Comparison of ENCODE assay signal across 1 cellular context in the genomic region with DNA sequence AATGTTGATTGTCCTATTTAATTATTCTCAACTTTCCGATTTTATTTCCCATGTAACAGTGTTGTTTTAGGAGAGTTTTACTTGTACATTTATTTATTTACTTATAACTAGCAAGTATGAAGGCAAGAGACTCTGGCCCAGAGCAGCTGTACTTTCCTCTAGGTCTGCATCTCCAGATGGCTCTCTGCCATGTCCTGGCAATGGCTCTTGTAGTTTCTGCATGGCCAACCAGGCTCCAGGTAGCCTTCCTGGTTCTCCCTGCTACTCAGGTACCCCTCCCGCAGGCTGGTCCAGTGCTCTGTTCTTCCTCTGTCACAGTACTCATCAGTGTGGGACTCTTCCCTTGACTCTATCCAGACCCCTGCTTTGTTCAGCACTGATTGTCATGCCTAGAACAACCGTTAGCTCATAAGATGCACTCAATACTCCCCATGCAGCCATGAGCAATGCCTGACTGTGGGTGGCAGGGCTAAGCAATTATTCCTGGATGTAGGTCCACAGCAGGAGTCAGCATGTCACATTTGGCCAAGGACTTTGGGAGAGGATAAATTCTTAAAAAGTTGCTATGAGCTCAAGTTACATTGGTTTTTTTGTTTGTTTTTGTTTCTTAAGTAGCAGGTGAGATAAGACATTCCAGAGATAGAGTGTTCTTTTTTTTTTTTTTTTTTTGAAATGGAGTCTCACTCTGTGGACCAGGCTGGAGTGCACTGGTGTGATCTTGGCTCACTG.
TF ChIP-seq lines count a peak whose summit lies in the region.

No MANE protein-coding gene starts in this region.

TF ChIP-seq in H1, 55 proteins besides CTCF, POLR2A, EP300 and RAD21:
- no peak for TF ChIP-seq KDM4A (IDR thresholded peaks at IDR 0.05; ENCODE audit: low read depth, low read length, severe bottlenecking)
- TF ChIP-seq RNF2 (IDR thresholded peaks at IDR 0.05; ENCODE audit: borderline replicate concordance, low read depth, low read length, missing control alignments, poor library complexity, severe bottlenecking): no peak
- TF ChIP-seq CHD2 (IDR thresholded peaks at IDR 0.05; ENCODE audit: low read length): no peak
- no peak for TF ChIP-seq SRF (IDR thresholded peaks at IDR 0.05; ENCODE audit: low read depth, low read length)
- no peak for TF ChIP-seq RBBP5 (IDR thresholded peaks at IDR 0.05; ENCODE audit: borderline replicate concordance, low read depth, low read length)
- TF ChIP-seq CTBP2 (IDR thresholded peaks at IDR 0.05; ENCODE audit: borderline replicate concordance, insufficient read depth, insufficient read length, low read length): no peak
- no peak for TF ChIP-seq HDAC2 (IDR thresholded peaks at IDR 0.05; ENCODE audit: borderline replicate concordance in 1 of 2, low read depth in 2 of 2, low read length in 2 of 2)
- TF ChIP-seq SIX5 (IDR thresholded peaks at IDR 0.05; ENCODE audit: low read depth, low read length): no peak
- TF ChIP-seq NANOG (IDR thresholded peaks at IDR 0.05; ENCODE audit: insufficient read depth, low read depth, low read length, poor library complexity, severe bottlenecking): no peak
- no peak for TF ChIP-seq POU5F1 (IDR thresholded peaks at IDR 0.05; ENCODE audit: low read depth, low read length)
- TF ChIP-seq, protein P1, sequence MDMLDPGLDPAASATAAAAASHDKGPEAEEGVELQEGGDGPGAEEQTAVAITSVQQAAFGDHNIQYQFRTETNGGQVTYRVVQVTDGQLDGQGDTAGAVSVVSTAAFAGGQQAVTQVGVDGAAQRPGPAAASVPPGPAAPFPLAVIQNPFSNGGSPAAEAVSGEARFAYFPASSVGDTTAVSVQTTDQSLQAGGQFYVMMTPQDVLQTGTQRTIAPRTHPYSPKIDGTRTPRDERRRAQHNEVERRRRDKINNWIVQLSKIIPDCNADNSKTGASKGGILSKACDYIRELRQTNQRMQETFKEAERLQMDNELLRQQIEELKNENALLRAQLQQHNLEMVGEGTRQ (IDR thresholded peaks at IDR 0.05; ENCODE audit: low read length): no peak
- no peak for TF ChIP-seq ZNF274 (IDR thresholded peaks at IDR 0.05; ENCODE audit: borderline replicate concordance, extremely low read depth, low read length)
- no peak for TF ChIP-seq SP2 (IDR thresholded peaks at IDR 0.05; ENCODE audit: low read length)
- TF ChIP-seq TAF1 (IDR thresholded peaks at IDR 0.05; ENCODE audit: low read depth, low read length): no peak
- TF ChIP-seq, protein P2, sequence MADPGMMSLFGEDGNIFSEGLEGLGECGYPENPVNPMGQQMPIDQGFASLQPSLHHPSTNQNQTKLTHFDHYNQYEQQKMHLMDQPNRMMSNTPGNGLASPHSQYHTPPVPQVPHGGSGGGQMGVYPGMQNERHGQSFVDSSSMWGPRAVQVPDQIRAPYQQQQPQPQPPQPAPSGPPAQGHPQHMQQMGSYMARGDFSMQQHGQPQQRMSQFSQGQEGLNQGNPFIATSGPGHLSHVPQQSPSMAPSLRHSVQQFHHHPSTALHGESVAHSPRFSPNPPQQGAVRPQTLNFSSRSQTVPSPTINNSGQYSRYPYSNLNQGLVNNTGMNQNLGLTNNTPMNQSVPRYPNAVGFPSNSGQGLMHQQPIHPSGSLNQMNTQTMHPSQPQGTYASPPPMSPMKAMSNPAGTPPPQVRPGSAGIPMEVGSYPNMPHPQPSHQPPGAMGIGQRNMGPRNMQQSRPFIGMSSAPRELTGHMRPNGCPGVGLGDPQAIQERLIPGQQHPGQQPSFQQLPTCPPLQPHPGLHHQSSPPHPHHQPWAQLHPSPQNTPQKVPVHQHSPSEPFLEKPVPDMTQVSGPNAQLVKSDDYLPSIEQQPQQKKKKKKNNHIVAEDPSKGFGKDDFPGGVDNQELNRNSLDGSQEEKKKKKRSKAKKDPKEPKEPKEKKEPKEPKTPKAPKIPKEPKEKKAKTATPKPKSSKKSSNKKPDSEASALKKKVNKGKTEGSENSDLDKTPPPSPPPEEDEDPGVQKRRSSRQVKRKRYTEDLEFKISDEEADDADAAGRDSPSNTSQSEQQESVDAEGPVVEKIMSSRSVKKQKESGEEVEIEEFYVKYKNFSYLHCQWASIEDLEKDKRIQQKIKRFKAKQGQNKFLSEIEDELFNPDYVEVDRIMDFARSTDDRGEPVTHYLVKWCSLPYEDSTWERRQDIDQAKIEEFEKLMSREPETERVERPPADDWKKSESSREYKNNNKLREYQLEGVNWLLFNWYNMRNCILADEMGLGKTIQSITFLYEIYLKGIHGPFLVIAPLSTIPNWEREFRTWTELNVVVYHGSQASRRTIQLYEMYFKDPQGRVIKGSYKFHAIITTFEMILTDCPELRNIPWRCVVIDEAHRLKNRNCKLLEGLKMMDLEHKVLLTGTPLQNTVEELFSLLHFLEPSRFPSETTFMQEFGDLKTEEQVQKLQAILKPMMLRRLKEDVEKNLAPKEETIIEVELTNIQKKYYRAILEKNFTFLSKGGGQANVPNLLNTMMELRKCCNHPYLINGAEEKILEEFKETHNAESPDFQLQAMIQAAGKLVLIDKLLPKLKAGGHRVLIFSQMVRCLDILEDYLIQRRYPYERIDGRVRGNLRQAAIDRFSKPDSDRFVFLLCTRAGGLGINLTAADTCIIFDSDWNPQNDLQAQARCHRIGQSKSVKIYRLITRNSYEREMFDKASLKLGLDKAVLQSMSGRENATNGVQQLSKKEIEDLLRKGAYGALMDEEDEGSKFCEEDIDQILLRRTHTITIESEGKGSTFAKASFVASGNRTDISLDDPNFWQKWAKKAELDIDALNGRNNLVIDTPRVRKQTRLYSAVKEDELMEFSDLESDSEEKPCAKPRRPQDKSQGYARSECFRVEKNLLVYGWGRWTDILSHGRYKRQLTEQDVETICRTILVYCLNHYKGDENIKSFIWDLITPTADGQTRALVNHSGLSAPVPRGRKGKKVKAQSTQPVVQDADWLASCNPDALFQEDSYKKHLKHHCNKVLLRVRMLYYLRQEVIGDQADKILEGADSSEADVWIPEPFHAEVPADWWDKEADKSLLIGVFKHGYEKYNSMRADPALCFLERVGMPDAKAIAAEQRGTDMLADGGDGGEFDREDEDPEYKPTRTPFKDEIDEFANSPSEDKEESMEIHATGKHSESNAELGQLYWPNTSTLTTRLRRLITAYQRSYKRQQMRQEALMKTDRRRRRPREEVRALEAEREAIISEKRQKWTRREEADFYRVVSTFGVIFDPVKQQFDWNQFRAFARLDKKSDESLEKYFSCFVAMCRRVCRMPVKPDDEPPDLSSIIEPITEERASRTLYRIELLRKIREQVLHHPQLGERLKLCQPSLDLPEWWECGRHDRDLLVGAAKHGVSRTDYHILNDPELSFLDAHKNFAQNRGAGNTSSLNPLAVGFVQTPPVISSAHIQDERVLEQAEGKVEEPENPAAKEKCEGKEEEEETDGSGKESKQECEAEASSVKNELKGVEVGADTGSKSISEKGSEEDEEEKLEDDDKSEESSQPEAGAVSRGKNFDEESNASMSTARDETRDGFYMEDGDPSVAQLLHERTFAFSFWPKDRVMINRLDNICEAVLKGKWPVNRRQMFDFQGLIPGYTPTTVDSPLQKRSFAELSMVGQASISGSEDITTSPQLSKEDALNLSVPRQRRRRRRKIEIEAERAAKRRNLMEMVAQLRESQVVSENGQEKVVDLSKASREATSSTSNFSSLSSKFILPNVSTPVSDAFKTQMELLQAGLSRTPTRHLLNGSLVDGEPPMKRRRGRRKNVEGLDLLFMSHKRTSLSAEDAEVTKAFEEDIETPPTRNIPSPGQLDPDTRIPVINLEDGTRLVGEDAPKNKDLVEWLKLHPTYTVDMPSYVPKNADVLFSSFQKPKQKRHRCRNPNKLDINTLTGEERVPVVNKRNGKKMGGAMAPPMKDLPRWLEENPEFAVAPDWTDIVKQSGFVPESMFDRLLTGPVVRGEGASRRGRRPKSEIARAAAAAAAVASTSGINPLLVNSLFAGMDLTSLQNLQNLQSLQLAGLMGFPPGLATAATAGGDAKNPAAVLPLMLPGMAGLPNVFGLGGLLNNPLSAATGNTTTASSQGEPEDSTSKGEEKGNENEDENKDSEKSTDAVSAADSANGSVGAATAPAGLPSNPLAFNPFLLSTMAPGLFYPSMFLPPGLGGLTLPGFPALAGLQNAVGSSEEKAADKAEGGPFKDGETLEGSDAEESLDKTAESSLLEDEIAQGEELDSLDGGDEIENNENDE (IDR thresholded peaks at IDR 0.05; ENCODE audit: insufficient replicate concordance, low read length): no peak
- TF ChIP-seq GABPA (IDR thresholded peaks at IDR 0.05; ENCODE audit: borderline replicate concordance, insufficient read depth, low read length): no peak
- TF ChIP-seq BACH1 (IDR thresholded peaks at IDR 0.05; ENCODE audit: low read length): no peak
- TF ChIP-seq, protein P3, sequence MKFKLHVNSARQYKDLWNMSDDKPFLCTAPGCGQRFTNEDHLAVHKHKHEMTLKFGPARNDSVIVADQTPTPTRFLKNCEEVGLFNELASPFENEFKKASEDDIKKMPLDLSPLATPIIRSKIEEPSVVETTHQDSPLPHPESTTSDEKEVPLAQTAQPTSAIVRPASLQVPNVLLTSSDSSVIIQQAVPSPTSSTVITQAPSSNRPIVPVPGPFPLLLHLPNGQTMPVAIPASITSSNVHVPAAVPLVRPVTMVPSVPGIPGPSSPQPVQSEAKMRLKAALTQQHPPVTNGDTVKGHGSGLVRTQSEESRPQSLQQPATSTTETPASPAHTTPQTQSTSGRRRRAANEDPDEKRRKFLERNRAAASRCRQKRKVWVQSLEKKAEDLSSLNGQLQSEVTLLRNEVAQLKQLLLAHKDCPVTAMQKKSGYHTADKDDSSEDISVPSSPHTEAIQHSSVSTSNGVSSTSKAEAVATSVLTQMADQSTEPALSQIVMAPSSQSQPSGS (IDR thresholded peaks at IDR 0.05; ENCODE audit: low read length): no peak
- no peak for TF ChIP-seq ASH2L (IDR thresholded peaks at IDR 0.05; ENCODE audit: low read length)
TF ChIP-seq in H1: peak in this region for 0.
